22 cellular contexts compared by ENCODE assay signal in genomic region chr3:73052857-73053256, GRCh38. TPM values are rescaled to one million over a fixed set of nuclear protein-coding genes. Genes with fewer than 3 reads are reported as not detected.
DNase-seq lines count a peak whose midpoint lies in the region; ATAC-seq, FAIRE-seq and TF ChIP-seq lines count a peak whose summit lies in the region.
"Had no signal": no experiment of that assay in that cellular context is flagged by ENCODE, and none has a peak within 500 bp of the region (broad histone marks: within the 10 kb centered on the region; RNA-seq: fewer than 3 reads in every experiment).

No MANE protein-coding gene starts in this region.

- H3K9me3 Mint-ChIP-seq in activated T-cell treated with anti-CD3 and anti-CD28 coated beads, Interleukin-2, amount 50 U/mL, for 24 hours: no peaks in the 10 kb centered on the region
- H3K9me3 Mint-ChIP-seq in activated naive CD4-positive, alpha-beta T cell treated with anti-CD3 and anti-CD28 coated beads, Interleukin-2, amount 50 U/mL, for 72 hours: no peaks in the 10 kb centered on the region

- no peak for TF ChIP-seq CTCF in transverse colon (IDR thresholded peaks at IDR 0.05)

- in situ Hi-C loops in transverse colon (cut with MboI; ENCODE audit: low pct_ligation_motif_present in 1 of 4, low pct_unique_long_range_greater_than_20kb in 1 of 4, low sequenced_read_pairs in 3 of 4): loop anchor here in 2 of 4 donors (25.0 kb wide), 3 partner anchors 116 to 1341 kb away; partner anchors contain the start of gene SHQ1 (in 1 of the 2)

- H3K4me1 ChIP-seq in transverse colon: peaks cover 8 to 36% (median 29%) of the 10 kb centered on the region in 4 donors
- H3K4me1 ChIP-seq: uterus had no signal

- intact Hi-C loops in transverse colon (cut with DNase I; ENCODE audit: low total_unique reads): no loop called here

- no peak for TF ChIP-seq EP300 in transverse colon (IDR thresholded peaks at IDR 0.05; ENCODE audit: low read depth)

- ATAC-seq in T-helper 17 cell: no peak
- no peak for ATAC-seq in activated naive CD4-positive, alpha-beta T cell treated with anti-CD3 and anti-CD28 coated beads, Interleukin-2, amount 50 U/mL, for 72 hours
- ATAC-seq: foreskin keratinocyte, lower lobe of right lung, right cardiac atrium had no signal

- no peaks in the 10 kb centered on the region for H3K27me3 ChIP-seq in transverse colon
- H3K27me3 ChIP-seq: brain microvascular endothelial cell, foreskin keratinocyte, suprapubic skin, uterus had no signal

- no peak overlapping the region for H3K4me3 Mint-ChIP-seq in activated T-cell treated with anti-CD3 and anti-CD28 coated beads, Interleukin-2, amount 50 U/mL, for 24 hours
- H3K4me3 Mint-ChIP-seq in T-helper 17 cell: no peak overlapping the region

- peak; percentile 86 for FAIRE-seq in islet of Langerhans (lab: Jason Lieb, UNC)

- H3K4me3 ChIP-seq in transverse colon: no peak overlapping the region
- H3K4me3 ChIP-seq: lower lobe of right lung, suprapubic skin, uterus had no signal

- peaks cover 59% of the 10 kb centered on the region for H3K36me3 Mint-ChIP-seq in activated T-cell treated with anti-CD3 and anti-CD28 coated beads, Interleukin-2, amount 50 U/mL, for 24 hours (ENCODE audit: low read depth)
- peaks cover 2% of the 10 kb centered on the region for H3K36me3 Mint-ChIP-seq in T-helper 17 cell (ENCODE audit: low read depth)
- peaks cover 0 to 5% of the 10 kb centered on the region in 2 donors for H3K36me3 Mint-ChIP-seq in activated naive CD4-positive, alpha-beta T cell treated with anti-CD3 and anti-CD28 coated beads, Interleukin-2, amount 50 U/mL, for 72 hours

- peak overlapping the region; percentile 80 for H3K27ac Mint-ChIP-seq in activated T-cell treated with anti-CD3 and anti-CD28 coated beads, Interleukin-2, amount 50 U/mL, for 24 hours
- peak overlapping the region; percentile 77 for H3K27ac Mint-ChIP-seq in T-helper 17 cell
- H3K27ac Mint-ChIP-seq in activated naive CD4-positive, alpha-beta T cell treated with anti-CD3 and anti-CD28 coated beads, Interleukin-2, amount 50 U/mL, for 72 hours: no peak overlapping the region

- no peaks in the 10 kb centered on the region for H3K27me3 Mint-ChIP-seq in activated T-cell treated with anti-CD3 and anti-CD28 coated beads, Interleukin-2, amount 50 U/mL, for 24 hours
- no peaks in the 10 kb centered on the region for H3K27me3 Mint-ChIP-seq in T-helper 17 cell

- peaks cover 37% of the 10 kb centered on the region for H3K4me1 Mint-ChIP-seq in activated T-cell treated with anti-CD3 and anti-CD28 coated beads, Interleukin-2, amount 50 U/mL, for 24 hours (ENCODE audit: low read depth)
- H3K4me1 Mint-ChIP-seq in T-helper 17 cell: peaks cover 18% of the 10 kb centered on the region

- TF ChIP-seq POLR2A in transverse colon (IDR thresholded peaks at IDR 0.05): no peak

- 33 to 38% methylated on average over 2 of the region's 2 CpGs for WGBS in transverse colon (ENCODE audit: low coverage in 1 of 2), 2 donors

- no peak for DNase-seq in activated T-cell treated with anti-CD3 and anti-CD28 coated beads, Interleukin-2, amount 50 U/mL, for 24 hours
- DNase-seq in activated T-cell treated with anti-CD3 and anti-CD28 coated beads, Interleukin-2, amount 50 U/mL, for 1 hour: no peak
- DNase-seq in T-helper 17 cell: no peak
- DNase-seq in transverse colon: no peak
- DNase-seq in GDM1 (lab: John Stamatoyannopoulos, UW): no peak
- no peak for DNase-seq in hippocampal formation (lab: John Stamatoyannopoulos, UW)
- DNase-seq in activated naive CD4-positive, alpha-beta T cell treated with anti-CD3 and anti-CD28 coated beads, Interleukin-2, amount 50 U/mL, for 72 hours (ENCODE audit: low spot score in 2 of 2): no peak
- DNase-seq: activated CD4-positive, alpha-beta T cell treated with anti-CD3 and anti-CD28 coated beads for 4 hours; brain microvascular endothelial cell; DMS 273 treated with DMSO at 0.1 percent for 48 hours; foreskin keratinocyte; GOT3; hypothalamus; islet precursor cell; lower lobe of right lung; NCI-H1930; occipital lobe; right cardiac atrium; uterus had no signal

- H3K36me3 ChIP-seq in transverse colon: peaks cover 0 to 10% (median 0%) of the 10 kb centered on the region in 4 donors
- H3K36me3 ChIP-seq: brain microvascular endothelial cell, uterus had no signal

- H3K9me3 ChIP-seq in T-helper 17 cell (ENCODE audit: control insufficient read depth, low read length, poor library complexity, severe bottlenecking) (no peaks in the 10 kb centered on the region), transverse colon (no peaks in the 10 kb centered on the region)
- H3K9me3 ChIP-seq: lower lobe of right lung, suprapubic skin, uterus had no signal

- peak overlapping the region; percentile 66 to 70 (median 68) for H3K27ac ChIP-seq in transverse colon
- H3K27ac ChIP-seq: brain microvascular endothelial cell, C4-2B, foreskin keratinocyte, lower lobe of right lung, suprapubic skin, uterus had no signal

RNA-seq across cellular contexts. Expression of gene EBLN2, which starts 8.6 kb away (rescaled TPM):
- total RNA-seq in T-helper 17 cell: 10 to 100 TPM; 11.7 to 15.8 TPM
- total RNA-seq in transverse colon: 10 to 100 TPM in 3 of 4 donors, 1 to 10 TPM in 1; 4.5 to 19.4 (median 13.7) TPM
- 1 to 10 TPM; 7.4 to 7.6 TPM for total RNA-seq in activated naive CD4-positive, alpha-beta T cell treated with anti-CD3 and anti-CD28 coated beads, Interleukin-2, amount 50 U/mL, for 72 hours

RNA-seq across cellular contexts. Expression of gene PPP4R2, which starts 56.2 kb away (rescaled TPM):
- 10 to 100 TPM; 60.1 to 65.1 TPM for total RNA-seq in T-helper 17 cell
- 10 to 100 TPM; 14.5 to 55.6 (median 36.9) TPM for total RNA-seq in transverse colon
- 10 to 100 TPM; 69.4 to 85.7 TPM for total RNA-seq in activated naive CD4-positive, alpha-beta T cell treated with anti-CD3 and anti-CD28 coated beads, Interleukin-2, amount 50 U/mL, for 72 hours

Comparison
In these comparisons a context has a peak if more than half of its experiments do, and no peak if none do; other contexts are left out.
1. H3K27ac Mint-ChIP-seq: peak in activated T-cell treated with anti-CD3 and anti-CD28 coated beads, Interleukin-2, amount 50 U/mL, for 24 hours (single experiment) and T-helper 17 cell (single experiment); none in activated naive CD4-positive, alpha-beta T cell treated with anti-CD3 and anti-CD28 coated beads, Interleukin-2, amount 50 U/mL, for 72 hours (0 of 2).